10 cellular contexts compared by ENCODE assay signal in the genomic region with DNA sequence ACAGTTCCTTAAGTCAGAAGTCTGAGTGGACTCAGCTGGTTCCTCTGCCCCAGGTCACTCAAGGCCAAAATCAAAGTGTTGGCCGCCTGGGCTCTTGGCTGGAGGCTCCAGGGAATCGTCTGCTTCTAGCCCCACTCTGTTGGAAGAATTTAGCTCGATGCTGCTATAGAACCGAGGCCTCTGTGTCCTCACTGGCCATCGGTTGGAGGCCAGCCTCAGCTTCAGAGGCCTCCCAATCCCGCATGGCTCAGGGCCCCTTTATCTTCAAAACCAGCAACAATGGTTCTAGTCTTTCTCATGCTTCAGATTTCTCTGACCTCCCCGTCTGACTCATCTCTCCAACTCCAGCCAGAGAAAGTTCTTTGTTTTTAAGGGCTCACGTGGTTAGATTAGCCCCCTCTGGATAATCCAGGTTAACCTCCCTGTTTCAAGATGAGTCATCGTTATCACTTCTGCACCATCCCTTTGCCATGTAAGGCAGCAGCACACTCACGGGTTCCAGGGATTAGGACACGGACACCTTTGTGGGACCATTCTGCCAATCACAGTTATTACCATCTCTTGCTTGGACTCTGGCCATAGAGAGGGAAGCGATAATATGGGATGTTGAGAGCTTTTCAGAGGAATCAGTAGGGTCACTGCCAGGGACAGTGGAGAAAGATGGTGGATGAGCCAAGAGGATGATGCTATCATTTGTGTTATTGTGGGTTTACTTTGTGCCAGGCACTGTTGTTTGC. TPM values are rescaled to one million over a fixed set of nuclear protein-coding genes. Genes with fewer than 3 reads are reported as not detected.
A peak's percentile ranks its signal among the peaks of the same experiment; 100 is the strongest.
DNase-seq lines count a peak whose midpoint lies in the region; ATAC-seq and TF ChIP-seq lines count a peak whose summit lies in the region.
"Had no signal": no experiment of that assay in that cellular context is flagged by ENCODE, and none has a peak within 500 bp of the region (broad histone marks: within the 10 kb centered on the region; RNA-seq: fewer than 3 reads in every experiment).

No MANE protein-coding gene starts in this region.

- H3K36me3 ChIP-seq in right atrium auricular region (no peaks in the 10 kb centered on the region), stomach smooth muscle (ENCODE audit: control insufficient read depth in 2 of 2, insufficient read depth in 2 of 2, low read length in 2 of 2) (no peaks in the 10 kb centered on the region)
- H3K36me3 ChIP-seq: SJSA1 had no signal

- H3K27me3 Mint-ChIP-seq in activated T-cell treated with anti-CD3 and anti-CD28 coated beads, Interleukin-2, amount 50 U/mL, for 24 hours, result peaks cover 57% of the 10 kb centered on the region
- H3K27me3 Mint-ChIP-seq in WTC11 (ENCODE audit: low read depth), result peaks cover 6% of the 10 kb centered on the region

- peaks cover 0 to 8% of the 10 kb centered on the region in 2 donors for H3K9me3 ChIP-seq in right atrium auricular region
- no peaks in the 10 kb centered on the region for H3K9me3 ChIP-seq in stomach smooth muscle (ENCODE audit: control insufficient read depth in 2 of 2, low read length in 2 of 2)
- H3K9me3 ChIP-seq: SJSA1 had no signal

- no peak overlapping the region for H3K4me3 ChIP-seq in right atrium auricular region
- no peak overlapping the region for H3K4me3 ChIP-seq in stomach smooth muscle (ENCODE audit: low read length in 2 of 2)
- no peak overlapping the region for H3K4me3 ChIP-seq in coronary artery
- H3K4me3 ChIP-seq: SJSA1 had no signal

- DNase-seq in activated T-cell treated with anti-CD3 and anti-CD28 coated beads, Interleukin-2, amount 50 U/mL, for 24 hours, result peak; percentile 23
- DNase-seq in activated T-cell treated with anti-CD3 and anti-CD28 coated beads, Interleukin-2, amount 50 U/mL, for 48 hours, result no peak
- DNase-seq in WTC11 (ENCODE audit: low spot score), result no peak
- peak; percentile 54 for DNase-seq in right atrium auricular region (ENCODE audit: low spot score)
- no peak for DNase-seq in DMS79 treated with DMSO at 0.1 percent for 48 hours (lab: John Stamatoyannopoulos, UW)
- no peak for DNase-seq in coronary artery (ENCODE audit: low spot score)

- no peak overlapping the region for H3K27ac Mint-ChIP-seq in activated T-cell treated with anti-CD3 and anti-CD28 coated beads, Interleukin-2, amount 50 U/mL, for 24 hours
- no peak overlapping the region for H3K27ac Mint-ChIP-seq in WTC11
- H3K27ac Mint-ChIP-seq: activated T-helper 2 cell treated with anti-CD3 and anti-CD28 coated beads, Interferon-gamma antibody, Interleukin-2, Interleukin-4, amounts not matched to agents 10 μg/mL and 5 μg/mL and 100 μg/mL, durations not matched to agents 14 hours and 24 hours and 36 hours had no signal

- no peak overlapping the region for H3K9ac ChIP-seq in stomach smooth muscle (ENCODE audit: low read length in 2 of 2)

- H3K36me3 Mint-ChIP-seq in activated T-cell treated with anti-CD3 and anti-CD28 coated beads, Interleukin-2, amount 50 U/mL, for 24 hours (ENCODE audit: low read depth), result no peaks in the 10 kb centered on the region
- H3K36me3 Mint-ChIP-seq in WTC11, result no peaks in the 10 kb centered on the region

- CTCF ChIA-PET in WTC11 (lab: Charles Lee), result interaction anchor here (0.5 to 2.0 kb wide), 5 partner anchors 11 to 132 kb away, joined by 3 to 10 read pairs (median 3); a partner anchor contains a TSS

- ATAC-seq in WTC11 (no peak), HG03097 (IDR thresholded peaks at IDR 0.05; ENCODE audit: low FRiP score, unreplicated experiment) (no peak)

- H3K27ac ChIP-seq in right atrium auricular region (no peak overlapping the region), stomach smooth muscle (ENCODE audit: low read length) (peak overlapping the region; percentile 37), coronary artery (peak overlapping the region in 1 of 2 donors; percentile 56)
- H3K27ac ChIP-seq: SJSA1 had no signal

- no peak for TF ChIP-seq CTCF in WTC11 (IDR thresholded peaks at IDR 0.05)
- TF ChIP-seq CTCF in right atrium auricular region (IDR thresholded peaks at IDR 0.05), result no peak
- no peak for TF ChIP-seq CTCF in coronary artery (IDR thresholded peaks at IDR 0.05)

- peaks cover 5% of the 10 kb centered on the region for H3K9me3 Mint-ChIP-seq in activated T-cell treated with anti-CD3 and anti-CD28 coated beads, Interleukin-2, amount 50 U/mL, for 24 hours
- H3K9me3 Mint-ChIP-seq in WTC11, result peaks cover 9% of the 10 kb centered on the region
- H3K9me3 Mint-ChIP-seq: activated T-helper 2 cell treated with anti-CD3 and anti-CD28 coated beads, Interferon-gamma antibody, Interleukin-2, Interleukin-4, amounts not matched to agents 10 μg/mL and 5 μg/mL and 100 μg/mL, durations not matched to agents 14 hours and 24 hours and 36 hours had no signal

- H3K27me3 ChIP-seq in right atrium auricular region, result no peaks in the 10 kb centered on the region
- no peaks in the 10 kb centered on the region for H3K27me3 ChIP-seq in stomach smooth muscle (ENCODE audit: control insufficient read depth in 1 of 2, insufficient read depth in 2 of 2, low read length in 2 of 2)
- H3K27me3 ChIP-seq: SJSA1 had no signal

- no peak overlapping the region for H3K4me3 Mint-ChIP-seq in activated T-cell treated with anti-CD3 and anti-CD28 coated beads, Interleukin-2, amount 50 U/mL, for 24 hours
- H3K4me3 Mint-ChIP-seq in WTC11, result no peak overlapping the region

- H3K4me1 ChIP-seq in right atrium auricular region (peaks cover 0 to 22% of the 10 kb centered on the region in 2 donors), stomach smooth muscle (ENCODE audit: control insufficient read depth, insufficient read depth, low read length) (peaks cover 32% of the 10 kb centered on the region)

- H3K4me1 Mint-ChIP-seq in activated T-cell treated with anti-CD3 and anti-CD28 coated beads, Interleukin-2, amount 50 U/mL, for 24 hours (ENCODE audit: low read depth), result peaks cover 22% of the 10 kb centered on the region
- H3K4me1 Mint-ChIP-seq in WTC11, result 0 out of 2 replicates have a peak, but pooled peaks cover 3% of the 10 kb centered on the region

- POLR2A ChIA-PET in WTC11 (lab: Charles Lee), result interaction anchor here (0.6 kb wide), 1 partner anchor 1565 kb away, joined by 4 read pairs; no protein-coding TSS in a partner anchor

TF ChIP-seq in WTC11, 78 proteins besides CTCF, POLR2A, EP300 and RAD21:
- TF ChIP-seq CREM (CRISPR knock-in tag; IDR thresholded peaks at IDR 0.05) (no peak), GABPB1 (CRISPR knock-in tag; IDR thresholded peaks at IDR 0.05) (peak; percentile 31; the same call in 1 of the 2 replicates), NFE2L1 (CRISPR knock-in tag; IDR thresholded peaks at IDR 0.05) (no peak), ELF4 (CRISPR knock-in tag; IDR thresholded peaks at IDR 0.05; ENCODE audit: low read depth) (no peak)

RNA-seq across cellular contexts. Expression of a gene that starts 13.6 kb away (rescaled TPM):
- 2.6 to 3.0 TPM (median 2.9 TPM) in 3 replicates for total RNA-seq in WTC11 (2021)
- total RNA-seq in right atrium auricular region, result not detected
- total RNA-seq: activated T-helper 2 cell treated with anti-CD3 and anti-CD28 coated beads, Interferon-gamma antibody, Interleukin-2, Interleukin-4, amounts not matched to agents 10 μg/mL and 5 μg/mL and 100 μg/mL, durations not matched to agents 14 hours and 24 hours and 36 hours had no signal

Comparison
In these comparisons a context has a peak if more than half of its experiments do, and no peak if none do; other contexts are left out.
1. DNase-seq: peak in activated T-cell treated with anti-CD3 and anti-CD28 coated beads, Interleukin-2, amount 50 U/mL, for 24 hours (single experiment) and right atrium auricular region (single experiment); none in activated T-cell treated with anti-CD3 and anti-CD28 coated beads, Interleukin-2, amount 50 U/mL, for 48 hours (0 of 2), WTC11 (single experiment), DMS79 treated with DMSO at 0.1 percent for 48 hours (single experiment) and coronary artery (single experiment).